In the genomic region with DNA sequence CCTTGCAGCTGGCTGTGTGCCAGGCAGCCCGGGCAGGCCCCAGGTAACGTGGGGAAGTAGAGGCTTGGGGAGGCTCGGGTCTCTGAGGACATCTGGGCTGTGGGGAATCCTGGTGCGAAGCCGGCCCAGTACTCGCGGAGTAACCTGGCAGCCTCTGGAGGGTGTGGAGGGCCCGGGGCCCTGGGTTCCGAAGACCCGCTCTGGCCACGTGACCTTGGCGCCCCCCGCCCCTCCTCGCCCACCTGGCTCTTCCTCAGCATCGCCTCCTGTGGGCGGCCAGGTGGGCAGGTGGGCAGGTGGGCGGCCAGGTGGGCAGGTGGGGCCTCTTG, we compare ENCODE assay signal across 25 cellular contexts.
"Had no signal": no experiment of that assay in that cellular context is flagged by ENCODE, and none has a peak within 500 bp of the region (broad histone marks: within the 10 kb centered on the region; RNA-seq: fewer than 3 reads in every experiment).

No MANE protein-coding gene starts in this region.

- ATAC-seq: activated T-cell treated with anti-CD3 and anti-CD28 coated beads, Interleukin-2, amount 50 U/mL, for 72 hours; gastroesophageal sphincter; heart right ventricle; lower lobe of right lung; psoas muscle; right cardiac atrium; stimulated activated naive CD8-positive, alpha-beta T cell treated with anti-CD3 and anti-CD28 coated beads, Interleukin-15, amount 100 ng/mL, for 72 hours had no signal

- H3K27me3 ChIP-seq: vagina had no signal

- H3K9me3 Mint-ChIP-seq: activated naive CD4-positive, alpha-beta T cell treated with anti-CD3 and anti-CD28 coated beads, Interleukin-2, amount 50 U/mL, for 24 hours; activated T-cell treated with anti-CD3 and anti-CD28 coated beads, Interleukin-2, amount 50 U/mL, for 72 hours; dendritic cell treated with granulocyte-macrophage colony-stimulating factor and Interleukin-4, amounts not matched to agents 40 ng/mL and 50 ng/mL, for 4 days; natural killer cell treated with Interleukin-12 subunit alpha and Interleukin-12 subunit beta and Interleukin-15 and Interleukin-18, amount 100 ng/mL, for 72 hours; stimulated activated naive CD8-positive, alpha-beta T cell treated with anti-CD3 and anti-CD28 coated beads, Interleukin-15, amount 100 ng/mL, for 72 hours; T-helper 1 cell treated with Interleukin-12 subunit alpha and Interleukin-12 subunit beta and Interleukin-4 antibody, amounts not matched to agents 30 μg/mL and 1 μg/mL, for 36 hours had no signal

- H3K4me1 Mint-ChIP-seq: mesothelial cell of epicardium; stimulated activated naive CD8-positive, alpha-beta T cell treated with anti-CD3 and anti-CD28 coated beads, Interleukin-15, amount 100 ng/mL, for 72 hours had no signal

- H3K36me3 Mint-ChIP-seq: activated naive CD4-positive, alpha-beta T cell treated with anti-CD3 and anti-CD28 coated beads, Interleukin-2, amount 50 U/mL, for 24 hours; mesothelial cell of epicardium; natural killer cell treated with Interleukin-12 subunit alpha and Interleukin-12 subunit beta and Interleukin-15 and Interleukin-18, amount 100 ng/mL, for 72 hours had no signal

- H3K4me3 ChIP-seq: breast epithelium, esophagus muscularis mucosa, gastroesophageal sphincter, heart right ventricle, lower lobe of right lung, psoas muscle, skin epidermis, vagina had no signal

- H3K27ac ChIP-seq: breast epithelium, heart right ventricle, lower lobe of right lung, psoas muscle, skin epidermis, vagina had no signal

- H3K9me3 ChIP-seq: breast epithelium, esophagus muscularis mucosa, gastroesophageal sphincter, heart right ventricle, lower lobe of right lung, psoas muscle, vagina had no signal

- H3K36me3 ChIP-seq: breast epithelium, esophagus muscularis mucosa, gastroesophageal sphincter, heart right ventricle, lower lobe of right lung, vagina had no signal

- H3K27ac Mint-ChIP-seq: activated naive CD4-positive, alpha-beta T cell treated with anti-CD3 and anti-CD28 coated beads, Interleukin-2, amount 50 U/mL, for 24 hours; activated T-cell treated with anti-CD3 and anti-CD28 coated beads, Interleukin-2, amount 50 U/mL, for 72 hours; dendritic cell treated with granulocyte-macrophage colony-stimulating factor and Interleukin-4, amounts not matched to agents 40 ng/mL and 50 ng/mL, for 4 days; mesothelial cell of epicardium; natural killer cell treated with Interleukin-12 subunit alpha and Interleukin-12 subunit beta and Interleukin-15 and Interleukin-18, amount 100 ng/mL, for 72 hours; stimulated activated naive CD8-positive, alpha-beta T cell treated with anti-CD3 and anti-CD28 coated beads, Interleukin-15, amount 100 ng/mL, for 72 hours; T-helper 1 cell treated with Interleukin-12 subunit alpha and Interleukin-12 subunit beta and Interleukin-4 antibody, amounts not matched to agents 30 μg/mL and 1 μg/mL, for 36 hours had no signal

- H3K27me3 Mint-ChIP-seq: activated naive CD4-positive, alpha-beta T cell treated with anti-CD3 and anti-CD28 coated beads, Interleukin-2, amount 50 U/mL, for 24 hours; dendritic cell treated with granulocyte-macrophage colony-stimulating factor and Interleukin-4, amounts not matched to agents 40 ng/mL and 50 ng/mL, for 4 days had no signal

- H3K4me1 ChIP-seq: breast epithelium, gastroesophageal sphincter, heart right ventricle, lower lobe of right lung, psoas muscle, vagina had no signal

- FAIRE-seq: astrocyte, endothelial cell of umbilical vein had no signal

- DNase-seq: activated CD4-positive, alpha-beta T cell treated with anti-CD3 and anti-CD28 coated beads, Interleukin-2, amount 50 U/mL, for 1 hour; activated CD4-positive, CD25-positive, alpha-beta regulatory T cell treated with anti-CD3 and anti-CD28 coated beads, Interleukin-2, amount 50 U/mL, for 72 hours; activated CD8-positive, alpha-beta memory T cell treated with anti-CD3 and anti-CD28 coated beads, Interleukin-2, amount 50 U/mL, for 4 hours; activated effector memory CD4-positive, alpha-beta T cell treated with anti-CD3 and anti-CD28 coated beads, Interleukin-2, amount 50 U/mL, for 16 hours; activated T-cell treated with anti-CD3 and anti-CD28 coated beads, Interleukin-2, amount 50 U/mL, for 72 hours; cerebellar nuclear complex; effector memory CD4-positive, alpha-beta T cell; heart right ventricle; psoas muscle; stimulated activated CD4-positive, alpha-beta T cell treated with anti-CD3 and anti-CD28 coated beads, Interleukin-4, amount 100 ng/mL, for 1 hour; stimulated activated naive CD8-positive, alpha-beta T cell treated with anti-CD3 and anti-CD28 coated beads, Interleukin-15, amount 100 ng/mL, for 72 hours had no signal

- H3K4me3 Mint-ChIP-seq: activated naive CD4-positive, alpha-beta T cell treated with anti-CD3 and anti-CD28 coated beads, Interleukin-2, amount 50 U/mL, for 24 hours; activated T-cell treated with anti-CD3 and anti-CD28 coated beads, Interleukin-2, amount 50 U/mL, for 72 hours; dendritic cell treated with granulocyte-macrophage colony-stimulating factor and Interleukin-4, amounts not matched to agents 40 ng/mL and 50 ng/mL, for 4 days; mesothelial cell of epicardium; natural killer cell treated with Interleukin-12 subunit alpha and Interleukin-12 subunit beta and Interleukin-15 and Interleukin-18, amount 100 ng/mL, for 72 hours; stimulated activated naive CD8-positive, alpha-beta T cell treated with anti-CD3 and anti-CD28 coated beads, Interleukin-15, amount 100 ng/mL, for 72 hours; T-helper 1 cell treated with Interleukin-12 subunit alpha and Interleukin-12 subunit beta and Interleukin-4 antibody, amounts not matched to agents 30 μg/mL and 1 μg/mL, for 36 hours had no signal
